In the genomic region with DNA sequence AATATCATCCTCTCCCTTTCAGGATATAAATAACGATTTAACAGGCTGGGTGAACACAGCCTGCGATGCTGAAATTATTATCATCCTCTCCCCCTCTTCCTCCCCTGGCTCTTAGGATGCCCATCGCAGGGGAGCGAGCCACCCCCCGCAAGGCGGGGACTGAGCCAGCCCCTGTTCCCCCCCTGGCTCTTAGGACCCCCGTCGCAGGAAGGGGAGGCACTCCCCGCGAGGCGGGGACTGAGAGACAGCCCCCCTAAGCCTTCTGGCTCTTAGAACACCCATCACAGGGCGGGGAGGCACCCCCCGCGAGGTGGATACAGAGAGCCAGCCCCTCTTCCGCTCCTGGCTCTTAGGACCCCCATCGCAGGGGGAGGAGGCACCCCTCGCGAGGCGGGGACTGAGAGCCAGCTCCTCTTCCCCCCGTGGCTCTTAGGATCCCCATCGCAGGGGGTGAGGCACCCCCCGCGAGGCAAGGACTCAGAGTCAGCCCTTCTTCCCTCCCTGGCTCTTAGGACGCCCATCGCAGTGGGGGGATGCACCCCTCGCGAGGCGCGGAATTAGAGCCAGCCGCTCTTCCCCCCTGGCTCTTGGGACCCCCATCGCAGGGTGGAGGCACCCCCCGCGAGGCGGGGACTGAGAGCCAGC, we compare ENCODE assay signal across 13 cellular contexts. TPM values are rescaled to one million over a fixed set of nuclear protein-coding genes. Genes with fewer than 3 reads are reported as not detected.
"Had no signal": no experiment of that assay in that cellular context is flagged by ENCODE, and none has a peak within 500 bp of the region (broad histone marks: within the 10 kb centered on the region; RNA-seq: fewer than 3 reads in every experiment).

No MANE protein-coding gene starts in this region.

RNA-seq across cellular contexts. Expression of a gene that starts 21.9 kb away (rescaled TPM):
- total RNA-seq: heart left ventricle; hepatocyte; left lobe of liver; left ventricle myocardium superior; mucosa of gallbladder; naive thymus-derived CD8-positive, alpha-beta T cell; skeletal muscle tissue; testis; thyroid gland; transverse colon; ureter had no signal
- polyA plus RNA-seq: heart left ventricle; hepatocyte; mammary epithelial cell; naive thymus-derived CD8-positive, alpha-beta T cell; smooth muscle cell had no signal
